In the genomic region with DNA sequence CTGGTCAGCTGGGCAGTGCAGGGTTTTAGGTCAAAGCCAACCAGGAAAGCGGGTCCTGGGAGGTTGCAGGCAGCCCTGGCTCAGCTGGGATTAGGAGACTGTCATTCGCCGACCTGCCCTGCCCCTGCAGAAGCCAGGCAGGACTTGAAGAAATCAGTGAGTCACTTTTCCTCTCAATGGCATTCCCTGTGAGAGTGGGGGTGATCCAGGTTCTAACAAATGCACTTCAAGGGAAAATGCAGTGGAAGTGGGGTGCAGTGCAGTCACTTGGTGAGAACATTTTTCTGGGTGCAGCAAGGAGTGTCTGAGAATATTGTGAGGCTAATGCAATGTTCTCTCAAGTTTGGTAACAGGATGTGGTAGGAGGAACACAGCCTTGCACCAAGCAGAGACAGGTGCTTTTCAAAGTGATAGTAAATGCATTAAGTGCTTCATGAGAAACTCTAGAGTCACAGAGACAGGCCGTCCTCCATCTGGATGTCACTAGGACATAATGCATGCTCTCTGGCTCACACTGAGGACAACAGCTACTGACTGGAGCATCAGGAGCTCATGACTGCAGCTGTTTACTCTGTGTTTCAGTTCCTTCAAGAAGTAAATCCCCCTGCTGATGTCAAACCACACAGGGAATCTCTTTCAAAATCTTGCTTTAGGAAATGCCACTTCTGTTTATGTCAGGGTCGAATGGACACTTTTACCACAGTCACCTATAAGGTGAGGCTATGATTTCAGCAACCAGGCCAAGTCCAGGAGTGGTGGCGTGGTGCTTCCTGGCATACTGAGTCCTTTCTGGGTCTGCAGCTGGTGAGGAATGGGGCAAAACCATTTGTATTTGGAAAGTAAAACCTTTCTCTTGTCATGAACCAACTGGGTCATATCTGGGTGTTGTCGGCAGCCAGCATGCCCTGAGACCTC, we compare ENCODE assay signal across 9 cellular contexts. TPM values are rescaled to one million over a fixed set of nuclear protein-coding genes. Genes with fewer than 3 reads are reported as not detected.
DNase-seq lines count a peak whose midpoint lies in the region; ATAC-seq and TF ChIP-seq lines count a peak whose summit lies in the region.
"Had no signal": no experiment of that assay in that cellular context is flagged by ENCODE, and none has a peak within 500 bp of the region (broad histone marks: within the 10 kb centered on the region; RNA-seq: fewer than 3 reads in every experiment).

No MANE protein-coding gene starts in this region.

- no peaks in the 10 kb centered on the region for H3K9me3 Mint-ChIP-seq in activated B cell treated with CpG ODN at 0.5 μM for 24 hours

- H2AK5ac ChIP-seq in mesendoderm (ENCODE audit: low read length): no peak overlapping the region

- no peak for TF ChIP-seq CTCF in GM12864 (IDR thresholded peaks at IDR 0.05; ENCODE audit: low read depth, low read length, missing control alignments)
- TF ChIP-seq CTCF in activated B cell treated with CpG ODN at 0.5 μM for 24 hours (IDR thresholded peaks at IDR 0.05): no peak

- no peaks in the 10 kb centered on the region for H3K36me3 ChIP-seq in mesendoderm (ENCODE audit: control insufficient read depth, insufficient read depth, low read length)
- H3K36me3 ChIP-seq: heart right ventricle had no signal

- H3K4me3 ChIP-seq in GM12864 (ENCODE audit: low read depth, low read length) (no peak overlapping the region; the same call in 1 of the 2 replicates), mesendoderm (ENCODE audit: low read length) (no peak overlapping the region)
- H3K4me3 ChIP-seq: heart right ventricle had no signal

- POLR2A ChIA-PET in activated B cell treated with CpG ODN at 0.5 μM for 24 hours (lab: Charles Lee): interaction anchor here (0.9 to 4.0 kb wide), 10 partner anchors 8 to 20 kb away, joined by 3 to 23 read pairs (median 4); partner anchors contain the start of gene CDK5R1

- no peaks in the 10 kb centered on the region for H3K79me1 ChIP-seq in mesendoderm (ENCODE audit: low read length)

- intact Hi-C loops in activated B cell treated with CpG ODN at 0.5 μM for 24 hours (cut with micrococcal nuclease): loop anchor here (1.0 to 5.0 kb wide), 5 partner anchors 11 to 54 kb away; partner anchors contain the start of gene CDK5R1

- DNase-seq in GM12864 (ENCODE audit: low read depth): peak; percentile 96
- DNase-seq in activated B cell treated with CpG ODN at 0.5 μM for 24 hours: no peak
- no peak for DNase-seq in mesendoderm
- DNase-seq in NCI-H1105 treated with DMSO at 0.1 percent for 48 hours (lab: John Stamatoyannopoulos, UW): no peak
- DNase-seq in T-helper 9 cell: no peak
- DNase-seq in cerebellar nuclear complex (lab: John Stamatoyannopoulos, UW): no peak
- DNase-seq: heart right ventricle had no signal

- no peak overlapping the region for H2BK120ac ChIP-seq in mesendoderm (ENCODE audit: low read depth, low read length)

- H2BK15ac ChIP-seq in mesendoderm (replicated peaks; ENCODE audit: low read depth): no peak overlapping the region

- H3K27ac Mint-ChIP-seq in activated B cell treated with CpG ODN at 0.5 μM for 24 hours: peak overlapping the region; percentile 92

- no peak overlapping the region for H2BK5ac ChIP-seq in mesendoderm (ENCODE audit: low read length)

- H3K9ac ChIP-seq in mesendoderm (ENCODE audit: low read length): no peak overlapping the region

- H3K4me3 Mint-ChIP-seq in activated B cell treated with CpG ODN at 0.5 μM for 24 hours: peak overlapping the region; percentile 68

- no peak overlapping the region for H3K4me2 ChIP-seq in mesendoderm (ENCODE audit: low read length)

- ATAC-seq in GM19467 (IDR thresholded peaks at IDR 0.05; ENCODE audit: unreplicated experiment): peak; percentile 85
- peak; percentile 83 for ATAC-seq in HG03439 (IDR thresholded peaks at IDR 0.05; ENCODE audit: unreplicated experiment)
- peak; percentile 89 for ATAC-seq in activated B cell treated with CpG ODN at 0.5 μM for 24 hours (ENCODE audit: low read depth)

- no peak overlapping the region for H4K5ac ChIP-seq in mesendoderm (ENCODE audit: low read length)

- WGBS in mesendoderm (ENCODE audit: extremely low coverage, insufficient coverage, low lambda C conversion rate): no CpG with 5 or more reads among the region's 7 CpGs

- H3K4me1 ChIP-seq in mesendoderm (ENCODE audit: control insufficient read depth, low read depth, low read length): no peaks in the 10 kb centered on the region

- H3K18ac ChIP-seq in mesendoderm (ENCODE audit: low read length): no peak overlapping the region

- H3K27ac ChIP-seq in mesendoderm (ENCODE audit: low read depth, low read length): no peak overlapping the region

- H3K36me3 Mint-ChIP-seq in activated B cell treated with CpG ODN at 0.5 μM for 24 hours (ENCODE audit: low read depth): no peaks in the 10 kb centered on the region

- H3K27me3 ChIP-seq in mesendoderm (ENCODE audit: insufficient read depth, low read length, poor library complexity): no peaks in the 10 kb centered on the region
- H3K27me3 ChIP-seq: heart right ventricle had no signal

- H3K4ac ChIP-seq in mesendoderm (ENCODE audit: low read depth, low read length): no peak overlapping the region

- H3K27me3 Mint-ChIP-seq in activated B cell treated with CpG ODN at 0.5 μM for 24 hours: no peaks in the 10 kb centered on the region

- CTCF ChIA-PET in activated B cell treated with CpG ODN at 0.5 μM for 24 hours (lab: Charles Lee): interaction anchor here (1.0 kb wide), 1 partner anchor 16 kb away, joined by 4 read pairs; no protein-coding TSS in a partner anchor

- peaks cover 53% of the 10 kb centered on the region for H3K4me1 Mint-ChIP-seq in activated B cell treated with CpG ODN at 0.5 μM for 24 hours

- H4K8ac ChIP-seq in mesendoderm (ENCODE audit: low read depth, low read length): no peak overlapping the region

- no peak overlapping the region for H3K56ac ChIP-seq in mesendoderm (ENCODE audit: low read length)

- peak overlapping the region; percentile 57 for H3K23ac ChIP-seq in mesendoderm (ENCODE audit: low read length)

- H3K79me2 ChIP-seq in mesendoderm (ENCODE audit: control insufficient read depth, insufficient read depth, low read length): no peaks in the 10 kb centered on the region

RNA-seq across cellular contexts. Expression of gene CDK5R1, which starts 16.7 kb away (rescaled TPM):
- total RNA-seq in activated B cell treated with CpG ODN at 0.5 μM for 24 hours: 9.3 and 9.6 TPM in 2 replicates
- polyA plus RNA-seq in mesendoderm (2013, experiment 1 of 2): 4.6 TPM
- 4.5 TPM for polyA plus RNA-seq in mesendoderm (2013, experiment 2 of 2)

RNA-seq across cellular contexts. Expression of gene PSMD11, which starts 59.2 kb away (rescaled TPM):
- 115 and 117 TPM in 2 replicates for total RNA-seq in activated B cell treated with CpG ODN at 0.5 μM for 24 hours
- 188 TPM for polyA plus RNA-seq in mesendoderm (2013, experiment 1 of 2)
- 199 TPM for polyA plus RNA-seq in mesendoderm (2013, experiment 2 of 2)
